ENCODE assay signal across 14 cellular contexts in genomic region chr5:73908846-73909245, GRCh38.
DNase-seq lines count a peak whose midpoint lies in the region; ATAC-seq and TF ChIP-seq lines count a peak whose summit lies in the region.
"Had no signal": no experiment of that assay in that cellular context is flagged by ENCODE, and none has a peak within 500 bp of the region (broad histone marks: within the 10 kb centered on the region; RNA-seq: fewer than 3 reads in every experiment).

No MANE protein-coding gene starts in this region.

- H3K4me1 ChIP-seq in osteoblast (ENCODE audit: insufficient read depth, low read length) = peaks cover 4% of the 10 kb centered on the region
- H3K4me1 ChIP-seq: BE2C, Caco-2 had no signal

- H3K9me3 ChIP-seq in osteoblast (ENCODE audit: low read depth, low read length) = no peaks in the 10 kb centered on the region
- H3K9me3 ChIP-seq: BE2C, Caco-2 had no signal

- H4K20me1 ChIP-seq in osteoblast (ENCODE audit: insufficient read depth, low read length) = no peaks in the 10 kb centered on the region

- peak; percentile 75 for DNase-seq in kidney tubule cell (ENCODE audit: low spot score)
- DNase-seq in osteoblast (ENCODE audit: insufficient read length, low spot score, missing footprints) = peak; percentile 72
- no peak for DNase-seq in NCI-H1694 treated with DMSO at 0.1 percent for 48 hours (lab: John Stamatoyannopoulos, UW)
- DNase-seq in activated naive CD4-positive, alpha-beta T cell (lab: John Stamatoyannopoulos, UW) = no peak
- DNase-seq: BE2C; Caco-2; CD4-positive, alpha-beta memory T cell; DND-41; GDM1; GOT3 had no signal

- no peak overlapping the region for H3K4me3 ChIP-seq in osteoblast (ENCODE audit: insufficient read depth, low read length)

- no peak for ATAC-seq in GM19351 (IDR thresholded peaks at IDR 0.05; ENCODE audit: unreplicated experiment)
- ATAC-seq in GM19463 (IDR thresholded peaks at IDR 0.05; ENCODE audit: unreplicated experiment) = no peak

- TF ChIP-seq CTCF in VCaP (conservative IDR thresholded peaks at IDR 0.05) (no peak), osteoblast (IDR thresholded peaks at IDR 0.05; ENCODE audit: extremely low read depth, low read depth, low read length) (no peak)

- peaks cover 19% of the 10 kb centered on the region for H3K36me3 ChIP-seq in osteoblast (ENCODE audit: insufficient read depth, low read length)

- H3K27ac ChIP-seq in VCaP (peak overlapping the region; percentile 46), osteoblast (ENCODE audit: low read depth, low read length) (no peak overlapping the region)
- H3K27ac ChIP-seq: C4-2B had no signal

- no peaks in the 10 kb centered on the region for H3K79me2 ChIP-seq in osteoblast (ENCODE audit: insufficient read depth, low read length)

- no peak overlapping the region for H2AFZ ChIP-seq in osteoblast (ENCODE audit: low read length)

- no peaks in the 10 kb centered on the region for H3K27me3 ChIP-seq in osteoblast (ENCODE audit: insufficient read depth, low read length)
- H3K27me3 ChIP-seq: BE2C had no signal

- H3K4me2 ChIP-seq in osteoblast (ENCODE audit: insufficient read depth, low read length) = no peak overlapping the region

Comparison
In these comparisons a context has a peak if more than half of its experiments do, and no peak if none do; other contexts are left out.
1. DNase-seq: peak in kidney tubule cell (single experiment) and osteoblast (single experiment); none in NCI-H1694 treated with DMSO at 0.1 percent for 48 hours (single experiment) and activated naive CD4-positive, alpha-beta T cell (0 of 4).